Comparison of ENCODE assay signal across 27 cellular contexts in genomic region chr20:15916623-15917022, GRCh38.
DNase-seq lines count a peak whose midpoint lies in the region; ATAC-seq and TF ChIP-seq lines count a peak whose summit lies in the region.
"Had no signal": no experiment of that assay in that cellular context is flagged by ENCODE, and none has a peak within 500 bp of the region (broad histone marks: within the 10 kb centered on the region; RNA-seq: fewer than 3 reads in every experiment).

No MANE protein-coding gene starts in this region.

- TF ChIP-seq CTCF in type B pancreatic cell (conservative IDR thresholded peaks at IDR 0.05), result no peak

- no peaks in the 10 kb centered on the region for H3K9me3 ChIP-seq in T-helper 17 cell (ENCODE audit: control insufficient read depth, low read length, poor library complexity, severe bottlenecking)
- H3K9me3 ChIP-seq: ascending aorta, Caco-2, psoas muscle, sigmoid colon, thyroid gland had no signal

- peaks cover 3% of the 10 kb centered on the region for H3K9me3 Mint-ChIP-seq in type B pancreatic cell
- H3K9me3 Mint-ChIP-seq: natural killer cell had no signal

- H3K4me1 Mint-ChIP-seq in type B pancreatic cell (ENCODE audit: unreplicated experiment), result peaks cover 22% of the 10 kb centered on the region
- H3K4me1 Mint-ChIP-seq in T-helper 17 cell, result no peaks in the 10 kb centered on the region
- H3K4me1 Mint-ChIP-seq: CD14-positive monocyte, natural killer cell had no signal

- DNase-seq in LoVo (ENCODE audit: low spot score), result peak; percentile 11
- peak; percentile 21 for DNase-seq in RPMI7951 (ENCODE audit: low read depth)
- DNase-seq in iPS-NIHi11 (ENCODE audit: low spot score), result peak; percentile 11
- DNase-seq in type B pancreatic cell (ENCODE audit: extremely low spot score, unreplicated experiment), result no peak
- DNase-seq in T-helper 17 cell, result no peak
- DNase-seq in NAMALWA (ENCODE audit: low spot score), result no peak
- DNase-seq in erythroblast (lab: John Stamatoyannopoulos, UW), result no peak
- DNase-seq: activated CD4-positive, alpha-beta T cell treated with anti-CD3 and anti-CD28 coated beads, Interleukin-2, amount 50 U/mL, for 48 hours; activated CD4-positive, CD25-positive, alpha-beta regulatory T cell treated with anti-CD3 and anti-CD28 coated beads, Interleukin-2, amount 50 U/mL, for 72 hours; activated gamma-delta T cell treated with Interleukin-2 at 50 U/mL for 16 hours; activated T-cell treated with anti-CD3 and anti-CD28 coated beads, Interleukin-2, amount 50 U/mL, for 48 hours; Caco-2; DMS53; GDM1; glutamatergic neuron; natural killer cell; NCI-H1417 treated with DMSO at 0.1 percent for 48 hours; NCI-H2029 treated with DMSO at 0.1 percent for 48 hours; NCI-H226; occipital lobe; psoas muscle; sigmoid colon; stimulated activated CD4-positive, alpha-beta T cell treated with anti-CD3 and anti-CD28 coated beads, Interleukin-4, amount 100 ng/mL, for 1 hour; thyroid gland had no signal

- no peak for TF ChIP-seq POLR2A in erythroblast (IDR thresholded peaks at IDR 0.05; ENCODE audit: low read length)

- H3K4me3 Mint-ChIP-seq in type B pancreatic cell, result no peak overlapping the region
- H3K4me3 Mint-ChIP-seq in T-helper 17 cell, result no peak overlapping the region
- H3K4me3 Mint-ChIP-seq: CD14-positive monocyte; natural killer cell; T-helper 1 cell treated with Interleukin-12 subunit alpha and Interleukin-12 subunit beta and Interleukin-4 antibody, amounts not matched to agents 30 μg/mL and 1 μg/mL, for 36 hours had no signal

- peaks cover 17% of the 10 kb centered on the region for H3K27me3 Mint-ChIP-seq in type B pancreatic cell
- H3K27me3 Mint-ChIP-seq in T-helper 17 cell, result no peaks in the 10 kb centered on the region

- H3K36me3 Mint-ChIP-seq in type B pancreatic cell (no peaks in the 10 kb centered on the region), T-helper 17 cell (ENCODE audit: low read depth) (no peaks in the 10 kb centered on the region)
- H3K36me3 Mint-ChIP-seq: CD14-positive monocyte, natural killer cell had no signal

- H3K27ac Mint-ChIP-seq in type B pancreatic cell (peak overlapping the region; percentile 51), T-helper 17 cell (no peak overlapping the region)
- H3K27ac Mint-ChIP-seq: CD14-positive monocyte; natural killer cell; T-helper 1 cell treated with Interleukin-12 subunit alpha and Interleukin-12 subunit beta and Interleukin-4 antibody, amounts not matched to agents 30 μg/mL and 1 μg/mL, for 36 hours had no signal

- ATAC-seq in T-helper 17 cell, result no peak
- ATAC-seq: natural killer cell, psoas muscle had no signal

Comparison
In these comparisons a context has a peak if more than half of its experiments do, and no peak if none do; other contexts are left out.
1. DNase-seq: peak in LoVo (single experiment), RPMI7951 (single experiment) and iPS-NIHi11 (single experiment); none in type B pancreatic cell (single experiment), T-helper 17 cell (0 of 3), NAMALWA (single experiment) and erythroblast (0 of 2).